ENCODE assay signal across 8 cellular contexts in the genomic region with DNA sequence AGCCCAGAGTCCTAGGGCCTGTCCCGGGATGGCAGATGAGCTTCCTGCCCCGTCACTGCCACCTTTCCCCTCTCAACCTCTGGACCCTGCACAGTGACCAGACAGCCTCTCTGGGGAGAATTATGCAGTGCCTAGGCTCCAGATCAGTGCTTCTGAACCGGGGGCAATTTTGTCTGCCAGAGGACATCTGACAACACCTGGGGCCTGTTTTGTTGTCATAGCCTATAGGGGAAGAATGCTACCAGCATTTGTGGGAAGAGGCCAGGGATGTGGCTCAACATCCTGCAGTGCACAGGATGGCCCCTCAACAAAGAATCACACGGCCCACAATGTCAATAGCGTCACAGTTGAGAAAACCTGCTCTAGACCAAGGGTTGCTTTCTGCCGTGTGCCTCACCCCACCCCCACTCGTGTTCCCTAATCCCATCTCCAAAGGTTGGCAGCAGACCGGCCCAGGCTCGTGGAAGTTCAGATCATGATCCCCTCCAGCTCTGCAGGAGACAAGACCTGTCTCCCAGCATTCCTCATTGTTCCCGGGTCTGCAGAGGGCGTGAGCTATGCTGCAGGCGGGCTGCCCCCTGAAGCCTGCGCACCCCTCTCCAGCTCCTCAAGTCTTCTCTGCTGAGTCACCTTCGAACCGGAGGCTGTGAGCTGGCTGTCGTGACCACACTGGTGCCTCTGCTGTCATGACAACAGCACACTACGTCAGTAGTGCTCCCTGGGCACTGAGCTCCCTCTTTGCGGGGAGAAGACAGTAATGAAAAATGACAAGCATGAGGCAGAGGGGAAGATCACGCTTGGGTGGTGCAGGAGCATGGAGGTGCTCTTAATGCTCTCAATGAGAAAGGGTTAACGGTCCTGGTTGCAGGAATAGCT. TPM values are rescaled to one million over a fixed set of nuclear protein-coding genes. Genes with fewer than 3 reads are reported as not detected.
DNase-seq lines count a peak whose midpoint lies in the region; ATAC-seq and TF ChIP-seq lines count a peak whose summit lies in the region.

No MANE protein-coding gene starts in this region.

- peaks cover 37% of the 10 kb centered on the region for H3K4me1 Mint-ChIP-seq in activated naive CD8-positive, alpha-beta T cell treated with anti-CD3 and anti-CD28 coated beads for 36 hours
- peaks cover 28% of the 10 kb centered on the region for H3K4me1 Mint-ChIP-seq in type B pancreatic cell (ENCODE audit: unreplicated experiment)

- H3K27ac Mint-ChIP-seq in activated naive CD8-positive, alpha-beta T cell treated with anti-CD3 and anti-CD28 coated beads for 36 hours, result peak overlapping the region; percentile 99
- H3K27ac Mint-ChIP-seq in type B pancreatic cell, result peak overlapping the region; percentile 100

- H3K36me3 Mint-ChIP-seq in activated naive CD8-positive, alpha-beta T cell treated with anti-CD3 and anti-CD28 coated beads for 36 hours, result peaks cover 66% of the 10 kb centered on the region
- peaks cover 53% of the 10 kb centered on the region for H3K36me3 Mint-ChIP-seq in type B pancreatic cell

- H3K36me3 ChIP-seq in KOPT-K1 (ENCODE audit: insufficient read depth, low read length), result peaks cover 80% of the 10 kb centered on the region
- H3K36me3 ChIP-seq in SU-DHL-6 (ENCODE audit: low read length), result peaks cover 37% of the 10 kb centered on the region
- peaks cover 51% of the 10 kb centered on the region for H3K36me3 ChIP-seq in cardiac muscle cell

- no peaks in the 10 kb centered on the region for H3K9me3 ChIP-seq in KOPT-K1 (ENCODE audit: insufficient read depth, low read length, poor library complexity, severe bottlenecking)
- H3K9me3 ChIP-seq in SU-DHL-6 (ENCODE audit: insufficient read depth, low read length), result no peaks in the 10 kb centered on the region
- H3K9me3 ChIP-seq in cardiac muscle cell (ENCODE audit: low read depth), result no peaks in the 10 kb centered on the region

- H3K9me2 ChIP-seq in SU-DHL-6 (replicated peaks; ENCODE audit: insufficient read depth, low read length), result no peaks in the 10 kb centered on the region

- H3K4me2 ChIP-seq in SU-DHL-6 (ENCODE audit: low read depth, low read length, poor library complexity, severe bottlenecking), result peak overlapping the region; percentile 72

- peaks cover 9% of the 10 kb centered on the region for H4K20me1 ChIP-seq in SU-DHL-6 (ENCODE audit: low read depth, low read length)

- H3K27me3 Mint-ChIP-seq in activated naive CD8-positive, alpha-beta T cell treated with anti-CD3 and anti-CD28 coated beads for 36 hours, result peaks cover 24% of the 10 kb centered on the region
- H3K27me3 Mint-ChIP-seq in type B pancreatic cell, result peaks cover 2% of the 10 kb centered on the region

- H3K27me3 ChIP-seq in SU-DHL-6 (ENCODE audit: low read length), result no peaks in the 10 kb centered on the region
- H3K27me3 ChIP-seq in cardiac muscle cell, result no peaks in the 10 kb centered on the region

- H3K27ac ChIP-seq in KOPT-K1 (ENCODE audit: low read depth, low read length, poor library complexity, severe bottlenecking), result peak overlapping the region; percentile 99
- H3K27ac ChIP-seq in SU-DHL-6 (ENCODE audit: low read depth, low read length), result peak overlapping the region; percentile 93
- H3K27ac ChIP-seq in cardiac muscle cell, result peak overlapping the region; percentile 84

- H2AFZ ChIP-seq in SU-DHL-6 (ENCODE audit: low read depth, low read length, severe bottlenecking), result no peak overlapping the region

- H3K4me3 Mint-ChIP-seq in activated naive CD8-positive, alpha-beta T cell treated with anti-CD3 and anti-CD28 coated beads for 36 hours, result peak overlapping the region; percentile 99
- H3K4me3 Mint-ChIP-seq in type B pancreatic cell, result peak overlapping the region; percentile 97

- H3K4me3 ChIP-seq in GM08714 (ENCODE audit: low read length) (peak overlapping the region; percentile 84; the same call in 1 of the 2 replicates), SU-DHL-6 (ENCODE audit: insufficient read depth, low read length, poor library complexity, severe bottlenecking) (peak overlapping the region; percentile 73), cardiac muscle cell (peak overlapping the region; percentile 91)

- peak; percentile 88 for DNase-seq in activated naive CD8-positive, alpha-beta T cell treated with anti-CD3 and anti-CD28 coated beads for 36 hours
- DNase-seq in cardiac muscle cell (ENCODE audit: low read depth in 1 of 2, low spot score in 1 of 2) (peak; percentile 69 to 95), pons (ENCODE audit: low spot score) (peak; percentile 77), type B pancreatic cell (ENCODE audit: extremely low spot score, unreplicated experiment) (no peak)

- peak overlapping the region; percentile 98 for H3K9ac ChIP-seq in SU-DHL-6 (ENCODE audit: low read length)

- H3F3A ChIP-seq in SU-DHL-6 (ENCODE audit: insufficient read depth), result peaks cover 59% of the 10 kb centered on the region

- H3K9me3 Mint-ChIP-seq in activated naive CD8-positive, alpha-beta T cell treated with anti-CD3 and anti-CD28 coated beads for 36 hours, result no peaks in the 10 kb centered on the region
- no peaks in the 10 kb centered on the region for H3K9me3 Mint-ChIP-seq in type B pancreatic cell

- peaks cover 31% of the 10 kb centered on the region for H3K79me2 ChIP-seq in SU-DHL-6 (ENCODE audit: insufficient read depth, low read length)

- no peak for ATAC-seq in HG02759 (IDR thresholded peaks at IDR 0.05; ENCODE audit: unreplicated experiment)

- peaks cover 24% of the 10 kb centered on the region for H3K4me1 ChIP-seq in cardiac muscle cell (ENCODE audit: low read depth)

- TF ChIP-seq CTCF in SU-DHL-6 (IDR thresholded peaks at IDR 0.05; ENCODE audit: insufficient read depth, low read length, poor library complexity, severe bottlenecking) (no peak), cardiac muscle cell (IDR thresholded peaks at IDR 0.05; ENCODE audit: low read depth, low read length) (no peak), type B pancreatic cell (conservative IDR thresholded peaks at IDR 0.05) (no peak)

RNA-seq across cellular contexts. Expression of gene GAPDH, which starts 2.0 kb away (rescaled TPM):
- 1,000 to 10,000 TPM; 8,986 to 9,154 TPM for total RNA-seq in activated naive CD8-positive, alpha-beta T cell treated with anti-CD3 and anti-CD28 coated beads for 36 hours
- total RNA-seq in cardiac muscle cell (8,013 and 12,904 TPM in 2 replicates), type B pancreatic cell (ENCODE audit: low replicate concordance) (2,317 and 5,618 TPM in 2 replicates)
- 11,564 and 14,299 TPM in 2 replicates for polyA plus RNA-seq in cardiac muscle cell

RNA-seq across cellular contexts. Expression of gene IFFO1, which starts 23.6 kb away (rescaled TPM):
- total RNA-seq in activated naive CD8-positive, alpha-beta T cell treated with anti-CD3 and anti-CD28 coated beads for 36 hours, result 1 to 10 TPM; 7.2 to 8.1 TPM
- total RNA-seq in cardiac muscle cell, result 18.0 and 29.0 TPM in 2 replicates
- 25.4 and 28.4 TPM in 2 replicates for polyA plus RNA-seq in cardiac muscle cell
- 9.1 and 17.5 TPM in 2 replicates for total RNA-seq in type B pancreatic cell (ENCODE audit: low replicate concordance)

RNA-seq across cellular contexts. Expression of gene NOP2, which starts 35.8 kb away (rescaled TPM):
- total RNA-seq in activated naive CD8-positive, alpha-beta T cell treated with anti-CD3 and anti-CD28 coated beads for 36 hours, result 100 to 1,000 TPM; 151 to 153 TPM
- total RNA-seq in cardiac muscle cell (20.4 and 45.5 TPM in 2 replicates), type B pancreatic cell (ENCODE audit: low replicate concordance) (60.9 and 106 TPM in 2 replicates)
- 36.2 and 38.2 TPM in 2 replicates for polyA plus RNA-seq in cardiac muscle cell

RNA-seq across cellular contexts. Expression of gene NCAPD2, which starts 38.4 kb away (rescaled TPM):
- total RNA-seq in activated naive CD8-positive, alpha-beta T cell treated with anti-CD3 and anti-CD28 coated beads for 36 hours, result 100 to 1,000 TPM; 167 to 171 TPM
- total RNA-seq in cardiac muscle cell (134 and 156 TPM in 2 replicates), type B pancreatic cell (ENCODE audit: low replicate concordance) (96.5 and 109 TPM in 2 replicates)
- polyA plus RNA-seq in cardiac muscle cell, result 20.2 and 70.7 TPM in 2 replicates

RNA-seq across cellular contexts. Expression of gene MRPL51, which starts 39.2 kb away (rescaled TPM):
- total RNA-seq in activated naive CD8-positive, alpha-beta T cell treated with anti-CD3 and anti-CD28 coated beads for 36 hours, result 100 to 1,000 TPM; 311 to 312 TPM
- total RNA-seq in cardiac muscle cell (75.1 and 104 TPM in 2 replicates), type B pancreatic cell (ENCODE audit: low replicate concordance) (213 and 396 TPM in 2 replicates)
- polyA plus RNA-seq in cardiac muscle cell, result 279 and 308 TPM in 2 replicates
